Comparison of ENCODE assay signal across 13 cellular contexts in the genomic region with DNA sequence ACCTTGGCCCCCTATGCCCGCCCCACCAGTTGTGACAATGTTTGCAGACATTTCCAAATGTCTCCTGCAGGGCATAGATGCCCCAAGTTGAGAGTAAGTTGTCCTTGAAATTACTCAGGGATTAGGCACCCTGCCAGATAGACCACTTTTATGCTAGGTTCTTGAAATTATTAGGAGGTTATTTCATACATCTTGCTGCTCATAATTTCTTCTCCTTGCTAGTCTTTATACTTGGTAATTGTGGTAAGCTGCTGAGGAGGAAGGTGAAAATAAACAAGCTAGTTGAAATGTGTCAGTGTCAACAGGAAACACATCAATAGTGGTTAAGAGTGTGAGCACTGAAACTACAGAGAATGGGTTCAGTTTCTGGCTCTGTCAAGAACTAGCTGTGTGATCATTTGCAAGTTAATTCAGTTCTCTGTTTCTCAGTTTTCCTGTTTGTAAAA.
DNase-seq lines count a peak whose midpoint lies in the region; ATAC-seq and TF ChIP-seq lines count a peak whose summit lies in the region.
"Had no signal": no experiment of that assay in that cellular context is flagged by ENCODE, and none has a peak within 500 bp of the region (broad histone marks: within the 10 kb centered on the region; RNA-seq: fewer than 3 reads in every experiment).

No MANE protein-coding gene starts in this region.

- H3K9me3 ChIP-seq in KOPT-K1 (ENCODE audit: insufficient read depth, low read length, poor library complexity, severe bottlenecking): no peaks in the 10 kb centered on the region
- no peaks in the 10 kb centered on the region for H3K9me3 ChIP-seq in mucosa of descending colon
- H3K9me3 ChIP-seq: testis had no signal

- peak overlapping the region; percentile 53 for H3K27ac ChIP-seq in KOPT-K1 (ENCODE audit: low read depth, low read length, poor library complexity, severe bottlenecking)
- H3K27ac ChIP-seq: dorsolateral prefrontal cortex, testis had no signal

- intact Hi-C loops in mucosa of descending colon (cut with DNase I, micrococcal nuclease): no loop called here

- DNase-seq in NCI-H524 (lab: John Stamatoyannopoulos, UW) (peak; percentile 9 to 49), NCI-H524 treated with DMSO at 0.1 percent for 48 hours (lab: John Stamatoyannopoulos, UW) (no peak), mucosa of descending colon (no peak), COLO829 (ENCODE audit: low spot score) (no peak), SW480 (ENCODE audit: low spot score) (no peak), NCI-H1417 treated with DMSO at 0.1 percent for 48 hours (lab: John Stamatoyannopoulos, UW) (no peak)
- DNase-seq: dorsolateral prefrontal cortex, foreskin keratinocyte, right cardiac atrium, SHP77, testis had no signal

- no peak overlapping the region for H3K4me3 ChIP-seq in mucosa of descending colon
- H3K4me3 ChIP-seq: dorsolateral prefrontal cortex, testis had no signal

- no peaks in the 10 kb centered on the region for H3K4me1 ChIP-seq in mucosa of descending colon (ENCODE audit: low read depth)
- H3K4me1 ChIP-seq: testis had no signal

- ATAC-seq in GM19035 (IDR thresholded peaks at IDR 0.05; ENCODE audit: unreplicated experiment) (peak; percentile 67), mucosa of descending colon (peak; percentile 57)
- ATAC-seq: foreskin keratinocyte, right cardiac atrium had no signal

- TF ChIP-seq CTCF in mucosa of descending colon (IDR thresholded peaks at IDR 0.05): no peak

- H3K36me3 ChIP-seq in KOPT-K1 (ENCODE audit: insufficient read depth, low read length) (no peaks in the 10 kb centered on the region), mucosa of descending colon (ENCODE audit: low read depth) (no peaks in the 10 kb centered on the region)

Comparison
In these comparisons a context has a peak if more than half of its experiments do, and no peak if none do; other contexts are left out.
1. DNase-seq: peak in NCI-H524 (2 of 2); none in NCI-H524 treated with DMSO at 0.1 percent for 48 hours (single experiment), mucosa of descending colon (0 of 3), COLO829 (single experiment), SW480 (single experiment) and NCI-H1417 treated with DMSO at 0.1 percent for 48 hours (single experiment).